ENCODE assay signal across 11 cellular contexts in genomic region chr14:30624132-30624423, GRCh38. TPM values are rescaled to one million over a fixed set of nuclear protein-coding genes. Genes with fewer than 3 reads are reported as not detected.
DNase-seq lines count a peak whose midpoint lies in the region; ATAC-seq and TF ChIP-seq lines count a peak whose summit lies in the region.
"Had no signal": no experiment of that assay in that cellular context is flagged by ENCODE, and none has a peak within 500 bp of the region (broad histone marks: within the 10 kb centered on the region; RNA-seq: fewer than 3 reads in every experiment).

No MANE protein-coding gene starts in this region.

- DNase-seq in MCF 10A (ENCODE audit: unreplicated experiment) (no peak), breast epithelium (ENCODE audit: low spot score in 2 of 2) (no peak), T-cell (no peak), hepatocyte (ENCODE audit: low spot score) (no peak), type B pancreatic cell (ENCODE audit: extremely low spot score, unreplicated experiment) (no peak), glomerular visceral epithelial cell (ENCODE audit: extremely low spot score) (no peak), NCI-H524 treated with DMSO at 0.1 percent for 48 hours (lab: John Stamatoyannopoulos, UW) (no peak), NCI-H345 treated with DMSO at 0.1 percent for 48 hours (lab: John Stamatoyannopoulos, UW; ENCODE audit: unreplicated experiment) (no peak)
- DNase-seq: amniotic stem cell had no signal

- WGBS in hepatocyte (ENCODE audit: low lambda C conversion rate, missing lambda C conversion rate) = 92% methylated on average over 5 of the region's 5 CpGs

- H3K4me1 ChIP-seq in breast epithelium (peaks cover 0 to 9% of the 10 kb centered on the region in 2 donors), hepatocyte (ENCODE audit: insufficient read depth) (peaks cover 3% of the 10 kb centered on the region)

- POLR2A ChIA-PET in MCF 10A (lab: Yijun Ruan, JAX) = interaction anchor here (1.0 to 5.4 kb wide), 5 partner anchors 10 to 65 kb away, joined by 3 to 138 read pairs (median 35); partner anchors contain the start of gene G2E3
- POLR2A ChIA-PET in T-cell (lab: Charles Lee) = interaction anchor here in 1 of 2 donors (0.5 kb wide), 1 partner anchor 411 kb away, joined by 6 read pairs; no protein-coding TSS in a partner anchor

- H3K4me3 ChIP-seq in breast epithelium (no peak overlapping the region), hepatocyte (no peak overlapping the region)

- no TSS peak for BruUV-seq in MCF 10A (replicated peaks; lab: Mats Ljungman, UMichigan)

- no peaks in the 10 kb centered on the region for H3K27me3 Mint-ChIP-seq in MCF 10A (ENCODE audit: insufficient read depth, unreplicated experiment)
- H3K27me3 Mint-ChIP-seq in T-cell = no peaks in the 10 kb centered on the region
- H3K27me3 Mint-ChIP-seq in type B pancreatic cell = no peaks in the 10 kb centered on the region

- H3K9me3 ChIP-seq in breast epithelium (no peaks in the 10 kb centered on the region), hepatocyte (ENCODE audit: low read depth) (no peaks in the 10 kb centered on the region)

- H3K27me3 ChIP-seq in breast epithelium = no peaks in the 10 kb centered on the region
- no peaks in the 10 kb centered on the region for H3K27me3 ChIP-seq in hepatocyte

- ATAC-seq in T-cell (replicated peaks in 1 of 4) = no peak

- TF ChIP-seq CTCF in MCF 10A (IDR thresholded peaks at IDR 0.05; ENCODE audit: unreplicated experiment) = no peak
- TF ChIP-seq CTCF in breast epithelium (IDR thresholded peaks at IDR 0.05) = no peak
- no peak for TF ChIP-seq CTCF in hepatocyte (IDR thresholded peaks at IDR 0.05; ENCODE audit: poor library complexity)
- no peak for TF ChIP-seq CTCF in type B pancreatic cell (conservative IDR thresholded peaks at IDR 0.05)

- H3K27ac ChIP-seq in breast epithelium (no peak overlapping the region), hepatocyte (no peak overlapping the region)
- H3K27ac ChIP-seq: parathyroid adenoma had no signal

- no peaks in the 10 kb centered on the region for H3K36me3 ChIP-seq in breast epithelium
- H3K36me3 ChIP-seq in hepatocyte (replicated peaks; ENCODE audit: insufficient read depth, low read depth) = no peaks in the 10 kb centered on the region

- H3K4me2 ChIP-seq in hepatocyte = peak overlapping the region; percentile 71

- peaks cover 7% of the 10 kb centered on the region for H3K9me3 Mint-ChIP-seq in MCF 10A (ENCODE audit: unreplicated experiment)
- no peaks in the 10 kb centered on the region for H3K9me3 Mint-ChIP-seq in T-cell
- no peaks in the 10 kb centered on the region for H3K9me3 Mint-ChIP-seq in type B pancreatic cell
- H3K9me3 Mint-ChIP-seq: CD14-positive monocyte had no signal

- H3K27ac Mint-ChIP-seq in MCF 10A (ENCODE audit: low read depth, unreplicated experiment) (no peak overlapping the region), T-cell (no peak overlapping the region), type B pancreatic cell (peak overlapping the region; percentile 48)

- peaks cover 65% of the 10 kb centered on the region for H3K79me2 ChIP-seq in hepatocyte

- intact Hi-C loops in MCF 10A (cut with micrococcal nuclease) (no loop called here), breast epithelium (cut with DNase I; ENCODE audit: low total_unique reads) (no loop called here)

- peak overlapping the region; percentile 54 for H3K4me3 Mint-ChIP-seq in MCF 10A (ENCODE audit: unreplicated experiment)
- peak overlapping the region; percentile 8 to 89 (median 66) for H3K4me3 Mint-ChIP-seq in T-cell
- peak overlapping the region; percentile 74 for H3K4me3 Mint-ChIP-seq in type B pancreatic cell
- H3K4me3 Mint-ChIP-seq: CD14-positive monocyte had no signal

- no peak for TF ChIP-seq POLR2A in breast epithelium (IDR thresholded peaks at IDR 0.05)

- H3K9me2 ChIP-seq in hepatocyte (replicated peaks; ENCODE audit: insufficient read depth) = no peaks in the 10 kb centered on the region

- peaks cover 13% of the 10 kb centered on the region for H4K20me1 ChIP-seq in hepatocyte (ENCODE audit: insufficient read depth, poor library complexity, severe bottlenecking)

- no peak overlapping the region for H2AFZ ChIP-seq in hepatocyte
- H2AFZ ChIP-seq: parathyroid adenoma had no signal

- CTCF ChIA-PET in MCF 10A (lab: Yijun Ruan, JAX) = interaction anchor here (4.6 kb wide), 1 partner anchor 14 kb away, joined by 35 read pairs; no protein-coding TSS in a partner anchor
- CTCF ChIA-PET in T-cell (lab: Charles Lee) = interaction anchor here in 1 of 2 donors (0.5 kb wide), 1 partner anchor 27 kb away, joined by 4 read pairs; no protein-coding TSS in a partner anchor

- H3K36me3 Mint-ChIP-seq in MCF 10A (ENCODE audit: insufficient read depth, unreplicated experiment) = peaks cover 37% of the 10 kb centered on the region
- peaks cover 16% of the 10 kb centered on the region for H3K36me3 Mint-ChIP-seq in T-cell
- peaks cover 13% of the 10 kb centered on the region for H3K36me3 Mint-ChIP-seq in type B pancreatic cell

- H3K4me1 Mint-ChIP-seq in MCF 10A (ENCODE audit: insufficient read depth, unreplicated experiment) = peaks cover 32% of the 10 kb centered on the region
- peaks cover 42 to 58% (median 57%) of the 10 kb centered on the region in 3 donors for H3K4me1 Mint-ChIP-seq in T-cell
- peaks cover 20% of the 10 kb centered on the region for H3K4me1 Mint-ChIP-seq in type B pancreatic cell (ENCODE audit: unreplicated experiment)

RNA-seq across cellular contexts. Expression of gene SCFD1, which starts 2.0 kb away (rescaled TPM):
- total RNA-seq in MCF 10A (2022) (113 and 126 TPM in 2 replicates), breast epithelium (10 to 100 TPM; 64.6 to 93.1 (median 73.5) TPM), T-cell (100 to 1,000 TPM in 1 of 5 donors, 10 to 100 TPM in 4; 49.8 to 105 (median 57.3) TPM), hepatocyte (90.4 and 101 TPM in 2 replicates), type B pancreatic cell (ENCODE audit: low replicate concordance) (68.8 and 93.8 TPM in 2 replicates)
- polyA plus RNA-seq in hepatocyte = 68.9 and 79.0 TPM in 2 replicates
